ENCODE assay signal across 8 cellular contexts in the genomic region with DNA sequence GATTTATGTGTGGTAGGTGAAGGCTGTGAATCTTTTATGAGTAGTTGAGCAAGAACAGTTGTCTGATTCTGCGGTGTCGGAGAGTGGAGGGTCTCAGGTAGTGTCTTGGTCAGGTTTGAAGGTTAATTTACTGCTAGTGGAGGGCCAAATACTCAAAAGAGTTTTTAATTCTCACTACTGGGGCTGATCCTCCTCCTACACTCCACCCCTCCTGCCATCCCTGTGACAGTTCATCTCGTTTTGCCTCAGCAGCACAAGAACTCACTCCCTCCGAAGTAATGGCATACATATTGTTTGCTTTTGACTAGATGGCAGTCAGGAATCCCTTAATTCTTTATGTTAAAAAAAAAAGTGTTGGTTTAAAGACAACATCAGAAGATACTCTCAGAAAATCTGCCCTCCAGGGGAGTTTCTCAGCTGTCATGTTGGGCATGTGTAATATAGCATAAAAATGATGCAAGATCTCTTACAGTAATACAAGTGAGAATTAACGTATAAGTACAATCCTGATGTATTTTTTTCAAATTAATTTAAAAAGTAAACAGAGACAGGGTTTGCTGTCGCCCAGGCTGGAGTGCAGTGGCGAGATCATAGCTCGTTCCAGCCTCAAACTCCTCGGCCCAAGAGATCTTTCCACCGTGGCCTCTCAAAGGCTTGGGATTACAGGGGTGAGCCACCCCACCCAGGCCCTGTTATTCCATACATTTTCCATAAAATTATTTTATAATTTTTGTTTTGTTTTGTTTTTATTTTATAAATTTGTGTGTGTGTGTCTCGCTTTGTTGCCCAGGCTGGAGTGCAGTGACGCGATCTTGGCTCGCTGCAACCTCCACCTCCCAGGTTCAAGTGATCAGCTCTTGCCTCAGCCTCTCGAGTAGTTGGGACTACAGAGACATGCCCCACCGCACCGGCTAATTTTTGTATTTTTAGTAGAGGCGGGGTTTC. TPM values are rescaled to one million over a fixed set of nuclear protein-coding genes. Genes with fewer than 3 reads are reported as not detected.
DNase-seq lines count a peak whose midpoint lies in the region; ATAC-seq and TF ChIP-seq lines count a peak whose summit lies in the region.

No MANE protein-coding gene starts in this region.

- H3K4me1 Mint-ChIP-seq in CD4-positive, alpha-beta memory T cell = peaks cover 38 to 57% (median 45%) of the 10 kb centered on the region in 4 donors
- H3K4me1 Mint-ChIP-seq in naive B cell = peaks cover 49 to 53% (median 51%) of the 10 kb centered on the region in 3 donors

- POLR2A ChIA-PET in CD4-positive, alpha-beta memory T cell (lab: Charles Lee; ENCODE audit: partially characterized antibody) = interaction anchor here (1.6 kb wide), 1 partner anchor 207 kb away, joined by 7 read pairs; the partner anchor contains the start of gene BTBD10

- peaks cover 46% of the 10 kb centered on the region for H3K4me1 ChIP-seq in CD4-positive, alpha-beta memory T cell (ENCODE audit: insufficient read depth, low read length)
- peaks cover 45% of the 10 kb centered on the region for H3K4me1 ChIP-seq in Loucy (ENCODE audit: insufficient read depth, low read length, poor library complexity, severe bottlenecking)

- H4K20me1 ChIP-seq in Loucy (ENCODE audit: insufficient read depth, low read length, poor library complexity, severe bottlenecking) = peaks cover 58% of the 10 kb centered on the region

- peak overlapping the region; percentile 65 for H3K27ac ChIP-seq in CD4-positive, alpha-beta memory T cell (ENCODE audit: low read depth, low read length)

- H3K9me2 ChIP-seq in Loucy (replicated peaks; ENCODE audit: low read depth, low read length) = no peaks in the 10 kb centered on the region

- H3F3A ChIP-seq in Loucy (ENCODE audit: low read depth) = no peaks in the 10 kb centered on the region

- CTCF ChIA-PET in CD4-positive, alpha-beta memory T cell (lab: Charles Lee; ENCODE audit: partially characterized antibody) = interaction anchor here (1.2 kb wide), 1 partner anchor 183 kb away, joined by 3 read pairs; no protein-coding TSS in a partner anchor

- no peak for DNase-seq in CD4-positive, alpha-beta memory T cell
- DNase-seq in cardiac fibroblast (ENCODE audit: low read depth in 2 of 2) (peak in 1 of 2 donors; percentile 17), naive B cell (no peak), H4 (ENCODE audit: low spot score) (no peak)
- DNase-seq in activated effector memory CD4-positive, alpha-beta T cell treated with anti-CD3 and anti-CD28 coated beads, Interleukin-2, amount 50 U/mL, for 16 hours = no peak

- H3K4me3 ChIP-seq in CD4-positive, alpha-beta memory T cell (ENCODE audit: low read length in 2 of 2) = peak overlapping the region; percentile 73 to 84
- H3K4me3 ChIP-seq in Loucy (ENCODE audit: low read length, poor library complexity, severe bottlenecking) = peak overlapping the region; percentile 75
- H3K4me3 ChIP-seq in cardiac fibroblast (replicated peaks in 1 of 2; ENCODE audit: low read depth in 2 of 2, low read length in 2 of 2) = peak overlapping the region; percentile 73 to 81

- no peaks in the 10 kb centered on the region for H3K27me3 ChIP-seq in CD4-positive, alpha-beta memory T cell (ENCODE audit: insufficient read depth, low read length)
- H3K27me3 ChIP-seq in Loucy (ENCODE audit: insufficient read depth, low read length, poor library complexity, severe bottlenecking) = peaks cover 4% of the 10 kb centered on the region

- peak overlapping the region; percentile 87 to 97 (median 96) for H3K27ac Mint-ChIP-seq in CD4-positive, alpha-beta memory T cell
- H3K27ac Mint-ChIP-seq in naive B cell = peak overlapping the region; percentile 76 to 98 (median 79)

- H2AFZ ChIP-seq in Loucy (ENCODE audit: low read length) = no peak overlapping the region

- H3K27me3 Mint-ChIP-seq in CD4-positive, alpha-beta memory T cell = no peaks in the 10 kb centered on the region
- H3K27me3 Mint-ChIP-seq in naive B cell = peaks cover 0 to 6% (median 0%) of the 10 kb centered on the region in 3 donors

- no peaks in the 10 kb centered on the region for H3K9me3 ChIP-seq in CD4-positive, alpha-beta memory T cell (ENCODE audit: control insufficient read depth in 1 of 2, low read length in 2 of 2)
- H3K9me3 ChIP-seq in Loucy (ENCODE audit: insufficient read depth, low read depth, low read length) = no peaks in the 10 kb centered on the region

- no peak for ATAC-seq in naive B cell (ENCODE audit: low read depth in 2 of 2)
- no peak for ATAC-seq in HG03159 (IDR thresholded peaks at IDR 0.05; ENCODE audit: unreplicated experiment)
- ATAC-seq in GM21390 (IDR thresholded peaks at IDR 0.05; ENCODE audit: unreplicated experiment) = no peak

- H3K36me3 ChIP-seq in CD4-positive, alpha-beta memory T cell (ENCODE audit: insufficient read depth, low read length) = no peaks in the 10 kb centered on the region
- H3K36me3 ChIP-seq in Loucy (ENCODE audit: insufficient read depth, low read length) = no peaks in the 10 kb centered on the region

- H3K79me2 ChIP-seq in Loucy (ENCODE audit: insufficient read depth, low read length) = peaks cover 59% of the 10 kb centered on the region

- peaks cover 0 to 9% of the 10 kb centered on the region in 2 donors for H3K36me3 Mint-ChIP-seq in CD4-positive, alpha-beta memory T cell
- peaks cover 0 to 6% of the 10 kb centered on the region in 2 donors for H3K36me3 Mint-ChIP-seq in naive B cell

- H3K4me2 ChIP-seq in Loucy (ENCODE audit: low read depth, low read length, poor library complexity, severe bottlenecking) = peak overlapping the region; percentile 98

- peak overlapping the region; percentile 91 to 98 (median 94) for H3K4me3 Mint-ChIP-seq in CD4-positive, alpha-beta memory T cell
- peak overlapping the region; percentile 92 to 99 (median 98) for H3K4me3 Mint-ChIP-seq in naive B cell

- TF ChIP-seq CTCF in Loucy (conservative IDR thresholded peaks at IDR 0.05; ENCODE audit: low read length) (no peak), cardiac fibroblast (IDR thresholded peaks at IDR 0.05; ENCODE audit: low read depth, low read length) (no peak)

- H3K9me3 Mint-ChIP-seq in CD4-positive, alpha-beta memory T cell = no peaks in the 10 kb centered on the region
- no peaks in the 10 kb centered on the region for H3K9me3 Mint-ChIP-seq in naive B cell

- intact Hi-C loops in CD4-positive, alpha-beta memory T cell (cut with micrococcal nuclease) = loop anchor here (5.0 kb wide), 1 partner anchor 192 kb away; no protein-coding TSS in a partner anchor

- peak overlapping the region; percentile 76 for H3K9ac ChIP-seq in Loucy (ENCODE audit: low read depth, low read length, poor library complexity, severe bottlenecking)

RNA-seq across cellular contexts. Expression of gene FAR1, which starts 1.3 kb away (rescaled TPM):
- total RNA-seq in CD4-positive, alpha-beta memory T cell = 10 to 100 TPM; 34.5 to 39.7 TPM
- 1 to 10 TPM; 3.0 to 9.9 TPM for polyA plus RNA-seq in CD4-positive, alpha-beta memory T cell
- polyA plus RNA-seq in naive B cell (ENCODE audit: low read depth in 6 of 6) = 10 to 100 TPM in 4 of 6 donors, 1 to 10 TPM in 1, under 1 TPM in 1; 0.14 to 16.1 (median 11.8) TPM
- total RNA-seq in H4 (2014; rRNA removed; shearing (Covaris generic)) = 27.1 and 35.7 TPM in 2 replicates
